ENCODE assay signal across 15 cellular contexts in genomic region chrX:49977319-49978090, GRCh38. TPM values are rescaled to one million over a fixed set of nuclear protein-coding genes. Genes with fewer than 3 reads are reported as not detected.
DNase-seq lines count a peak whose midpoint lies in the region; ATAC-seq and TF ChIP-seq lines count a peak whose summit lies in the region.
"Had no signal": no experiment of that assay in that cellular context is flagged by ENCODE, and none has a peak within 500 bp of the region (broad histone marks: within the 10 kb centered on the region; RNA-seq: fewer than 3 reads in every experiment).

No MANE protein-coding gene starts in this region.

- no peak for TF ChIP-seq CTCF in activated B cell treated with CpG ODN at 0.5 μM for 24 hours (IDR thresholded peaks at IDR 0.05)
- TF ChIP-seq CTCF in RWPE1 (conservative IDR thresholded peaks at IDR 0.05; ENCODE audit: low read depth) = no peak

- H3K4me1 Mint-ChIP-seq in activated B cell treated with CpG ODN at 0.5 μM for 24 hours (peaks cover 12% of the 10 kb centered on the region), T-cell (no peaks in the 10 kb centered on the region)

- POLR2A ChIA-PET in activated B cell treated with CpG ODN at 0.5 μM for 24 hours (lab: Charles Lee) = no interaction called here
- POLR2A ChIA-PET in T-cell (lab: Charles Lee) = no interaction called here
- POLR2A ChIA-PET in RWPE1 (lab: Yijun Ruan, JAX; ENCODE audit: low non-redundant PET) = no interaction called here

- H3K27ac Mint-ChIP-seq in activated B cell treated with CpG ODN at 0.5 μM for 24 hours (peak overlapping the region; percentile 69), T-cell (no peak overlapping the region)
- H3K27ac Mint-ChIP-seq: activated naive CD4-positive, alpha-beta T cell treated with anti-CD3 and anti-CD28 coated beads, Interleukin-2, amount 50 U/mL, for 72 hours; T-helper 1 cell treated with Interleukin-12 subunit alpha and Interleukin-12 subunit beta and Interleukin-4 antibody, amounts not matched to agents 30 μg/mL and 1 μg/mL, for 36 hours had no signal

- H3K27me3 Mint-ChIP-seq in activated B cell treated with CpG ODN at 0.5 μM for 24 hours (no peaks in the 10 kb centered on the region), T-cell (peaks cover 0 to 18% of the 10 kb centered on the region in 2 donors)

- intact Hi-C loops in activated B cell treated with CpG ODN at 0.5 μM for 24 hours (cut with micrococcal nuclease) = no loop called here

- H3K27ac ChIP-seq in RWPE1 = no peak overlapping the region
- H3K27ac ChIP-seq: 22Rv1, suprapubic skin had no signal

- peaks cover 1% of the 10 kb centered on the region for H3K36me3 Mint-ChIP-seq in activated B cell treated with CpG ODN at 0.5 μM for 24 hours (ENCODE audit: low read depth)
- peaks cover 12% of the 10 kb centered on the region for H3K36me3 Mint-ChIP-seq in T-cell

- ATAC-seq in activated B cell treated with CpG ODN at 0.5 μM for 24 hours (ENCODE audit: low read depth) (peak; percentile 28), T-cell (replicated peaks in 1 of 4) (no peak)
- ATAC-seq: activated naive CD4-positive, alpha-beta T cell treated with anti-CD3 and anti-CD28 coated beads, Interleukin-2, amount 50 U/mL, for 72 hours; left cardiac atrium had no signal

- H3K9me3 Mint-ChIP-seq in activated B cell treated with CpG ODN at 0.5 μM for 24 hours (no peaks in the 10 kb centered on the region), T-cell (no peaks in the 10 kb centered on the region)
- H3K9me3 Mint-ChIP-seq: activated naive CD4-positive, alpha-beta T cell treated with anti-CD3 and anti-CD28 coated beads, Interleukin-2, amount 50 U/mL, for 72 hours; T-helper 1 cell treated with Interleukin-12 subunit alpha and Interleukin-12 subunit beta and Interleukin-4 antibody, amounts not matched to agents 30 μg/mL and 1 μg/mL, for 36 hours had no signal

- CTCF ChIA-PET in activated B cell treated with CpG ODN at 0.5 μM for 24 hours (lab: Charles Lee) = no interaction called here
- CTCF ChIA-PET in T-cell (lab: Charles Lee) = no interaction called here
- CTCF ChIA-PET in RWPE1 (lab: Yijun Ruan, JAX) = no interaction called here

- peak; percentile 3 to 44 (median 3) for DNase-seq in NCI-H1417 (lab: John Stamatoyannopoulos, UW)
- no peak for DNase-seq in NCI-H1417 treated with DMSO at 0.1 percent for 48 hours (lab: John Stamatoyannopoulos, UW)
- peak; percentile 47 for DNase-seq in NCI-H2171 (lab: John Stamatoyannopoulos, UW)
- no peak for DNase-seq in activated B cell treated with CpG ODN at 0.5 μM for 24 hours
- DNase-seq in pons (ENCODE audit: low spot score) = peak; percentile 2
- DNase-seq in T-cell = no peak
- DNase-seq in DMS153 (lab: John Stamatoyannopoulos, UW) = no peak
- DNase-seq in RWPE1 (ENCODE audit: low spot score) = no peak
- DNase-seq: effector CD4-positive, alpha-beta T cell; left cardiac atrium; NCI-H2227 treated with DMSO at 0.1 percent for 48 hours had no signal

- H3K4me3 Mint-ChIP-seq in activated B cell treated with CpG ODN at 0.5 μM for 24 hours = no peak overlapping the region
- H3K4me3 Mint-ChIP-seq in T-cell = no peak overlapping the region
- H3K4me3 Mint-ChIP-seq: T-helper 1 cell treated with Interleukin-12 subunit alpha and Interleukin-12 subunit beta and Interleukin-4 antibody, amounts not matched to agents 30 μg/mL and 1 μg/mL, for 36 hours had no signal

RNA-seq across cellular contexts. Expression of gene CLCN5, which starts 55.1 kb away (rescaled TPM):
- 2.8 and 4.2 TPM in 2 replicates for total RNA-seq in activated B cell treated with CpG ODN at 0.5 μM for 24 hours
- total RNA-seq in T-cell = 1 to 10 TPM; 1.4 to 2.3 (median 2.2) TPM

Comparison
In these comparisons a context has a peak if more than half of its experiments do, and no peak if none do; other contexts are left out.
1. DNase-seq: peak in NCI-H1417 (3 of 3), NCI-H2171 (single experiment) and pons (single experiment); none in NCI-H1417 treated with DMSO at 0.1 percent for 48 hours (single experiment), activated B cell treated with CpG ODN at 0.5 μM for 24 hours (single experiment), T-cell (0 of 34), DMS153 (single experiment) and RWPE1 (single experiment).